In genomic region chr2:205636549-205636948, GRCh38 we compare ENCODE assay signal across 24 cellular contexts. TPM values are rescaled to one million over a fixed set of nuclear protein-coding genes. Genes with fewer than 3 reads are reported as not detected.
DNase-seq lines count a peak whose midpoint lies in the region; ATAC-seq and TF ChIP-seq lines count a peak whose summit lies in the region.
"Had no signal": no experiment of that assay in that cellular context is flagged by ENCODE, and none has a peak within 500 bp of the region (broad histone marks: within the 10 kb centered on the region; RNA-seq: fewer than 3 reads in every experiment).

No MANE protein-coding gene starts in this region.

- H3K27me3 ChIP-seq in osteoblast (ENCODE audit: insufficient read depth, low read length): no peaks in the 10 kb centered on the region
- H3K27me3 ChIP-seq: BLaER1, SJCRH30 had no signal

- no peaks in the 10 kb centered on the region for H3K79me2 ChIP-seq in osteoblast (ENCODE audit: insufficient read depth, low read length)

- H3K36me3 ChIP-seq in osteoblast (ENCODE audit: insufficient read depth, low read length): no peaks in the 10 kb centered on the region
- H3K36me3 ChIP-seq: BLaER1, HAP-1, SJCRH30 had no signal

- H3K9me3 ChIP-seq in osteoblast (ENCODE audit: low read depth, low read length): no peaks in the 10 kb centered on the region
- H3K9me3 ChIP-seq: Caco-2, HAP-1, SJCRH30 had no signal

- H3K27me3 Mint-ChIP-seq in T-helper 1 cell treated with Interleukin-12 subunit alpha and Interleukin-12 subunit beta and Interleukin-4 antibody, amounts not matched to agents 30 μg/mL and 1 μg/mL, for 36 hours (ENCODE audit: low read depth): no peaks in the 10 kb centered on the region
- H3K27me3 Mint-ChIP-seq in activated T-helper 2 cell treated with anti-CD3 and anti-CD28 coated beads, Interferon-gamma antibody, Interleukin-2, Interleukin-4, amounts not matched to agents 10 μg/mL and 5 μg/mL and 100 μg/mL, durations not matched to agents 14 hours and 24 hours and 36 hours (ENCODE audit: low read depth): no peaks in the 10 kb centered on the region
- H3K27me3 Mint-ChIP-seq: CD4-positive, alpha-beta T cell had no signal

- ATAC-seq in activated naive CD4-positive, alpha-beta T cell treated with anti-CD3 and anti-CD28 coated beads, Interleukin-2, amount 50 U/mL, for 72 hours: peak; percentile 16 to 49
- ATAC-seq in GM18520 (IDR thresholded peaks at IDR 0.05; ENCODE audit: unreplicated experiment): no peak

- DNase-seq in T-helper 1 cell (no peak), osteoblast (ENCODE audit: insufficient read length, low spot score, missing footprints) (no peak), SKM-1 (lab: John Stamatoyannopoulos, UW; ENCODE audit: unreplicated experiment) (no peak)
- DNase-seq in activated naive CD4-positive, alpha-beta T cell treated with anti-CD3 and anti-CD28 coated beads, Interleukin-2, amount 50 U/mL, for 72 hours (ENCODE audit: low spot score in 2 of 2): no peak
- no peak for DNase-seq in activated naive CD4-positive, alpha-beta T cell (lab: John Stamatoyannopoulos, UW)
- peak; percentile 13 for DNase-seq in activated T-helper 2 cell treated with anti-CD3 and anti-CD28 coated beads, Interferon-gamma antibody, Interleukin-2, Interleukin-4, amounts not matched to agents 10 μg/mL and 5 μg/mL and 100 μg/mL, durations not matched to agents 14 hours and 24 hours and 36 hours (ENCODE audit: low spot score)
- DNase-seq: ACHN; Caco-2; CD4-positive, alpha-beta T cell; DMS 273 treated with DMSO at 0.1 percent for 48 hours; DMS79 treated with DMSO at 0.1 percent for 48 hours; NCI-H1417; NCI-H1694 treated with DMSO at 0.1 percent for 48 hours; NCI-H2081 treated with DMSO at 0.1 percent for 48 hours; NCI-H2171 treated with DMSO at 0.1 percent for 48 hours; NCI-H524 treated with DMSO at 0.1 percent for 48 hours; NCI-H82; OCI-M1; SJCRH30 had no signal

- no peak overlapping the region for H3K4me2 ChIP-seq in osteoblast (ENCODE audit: insufficient read depth, low read length)
- H3K4me2 ChIP-seq: BLaER1 had no signal

- H3K4me3 ChIP-seq in osteoblast (ENCODE audit: insufficient read depth, low read length): no peak overlapping the region
- H3K4me3 ChIP-seq: BLaER1, HAP-1, SJCRH30 had no signal

- H2AFZ ChIP-seq in osteoblast (ENCODE audit: low read length): peak overlapping the region; percentile 16

- H3K36me3 Mint-ChIP-seq in T-helper 1 cell treated with Interleukin-12 subunit alpha and Interleukin-12 subunit beta and Interleukin-4 antibody, amounts not matched to agents 30 μg/mL and 1 μg/mL, for 36 hours (ENCODE audit: low read depth): no peaks in the 10 kb centered on the region
- H3K36me3 Mint-ChIP-seq in activated naive CD4-positive, alpha-beta T cell treated with anti-CD3 and anti-CD28 coated beads, Interleukin-2, amount 50 U/mL, for 72 hours: no peaks in the 10 kb centered on the region
- peaks cover 3% of the 10 kb centered on the region for H3K36me3 Mint-ChIP-seq in activated T-helper 2 cell treated with anti-CD3 and anti-CD28 coated beads, Interferon-gamma antibody, Interleukin-2, Interleukin-4, amounts not matched to agents 10 μg/mL and 5 μg/mL and 100 μg/mL, durations not matched to agents 14 hours and 24 hours and 36 hours (ENCODE audit: low read depth)

- TF ChIP-seq CTCF in osteoblast (IDR thresholded peaks at IDR 0.05; ENCODE audit: extremely low read depth, low read depth, low read length): no peak

- H3K27ac Mint-ChIP-seq in T-helper 1 cell treated with Interleukin-12 subunit alpha and Interleukin-12 subunit beta and Interleukin-4 antibody, amounts not matched to agents 30 μg/mL and 1 μg/mL, for 36 hours: peak overlapping the region; percentile 56
- H3K27ac Mint-ChIP-seq in activated naive CD4-positive, alpha-beta T cell treated with anti-CD3 and anti-CD28 coated beads, Interleukin-2, amount 50 U/mL, for 72 hours: no peak overlapping the region
- H3K27ac Mint-ChIP-seq in activated T-helper 2 cell treated with anti-CD3 and anti-CD28 coated beads, Interferon-gamma antibody, Interleukin-2, Interleukin-4, amounts not matched to agents 10 μg/mL and 5 μg/mL and 100 μg/mL, durations not matched to agents 14 hours and 24 hours and 36 hours: peak overlapping the region; percentile 84
- H3K27ac Mint-ChIP-seq: CD4-positive, alpha-beta T cell had no signal

- H3K4me3 Mint-ChIP-seq in T-helper 1 cell treated with Interleukin-12 subunit alpha and Interleukin-12 subunit beta and Interleukin-4 antibody, amounts not matched to agents 30 μg/mL and 1 μg/mL, for 36 hours: no peak overlapping the region
- H3K4me3 Mint-ChIP-seq in activated T-helper 2 cell treated with anti-CD3 and anti-CD28 coated beads, Interferon-gamma antibody, Interleukin-2, Interleukin-4, amounts not matched to agents 10 μg/mL and 5 μg/mL and 100 μg/mL, durations not matched to agents 14 hours and 24 hours and 36 hours (ENCODE audit: low read depth): no peak overlapping the region
- H3K4me3 Mint-ChIP-seq: CD4-positive, alpha-beta T cell had no signal

- peaks cover 3% of the 10 kb centered on the region for H3K4me1 ChIP-seq in osteoblast (ENCODE audit: insufficient read depth, low read length)
- H3K4me1 ChIP-seq: HAP-1, SJCRH30 had no signal

- no peaks in the 10 kb centered on the region for H3K9me3 Mint-ChIP-seq in T-helper 1 cell treated with Interleukin-12 subunit alpha and Interleukin-12 subunit beta and Interleukin-4 antibody, amounts not matched to agents 30 μg/mL and 1 μg/mL, for 36 hours
- peaks cover 0 to 4% of the 10 kb centered on the region in 2 donors for H3K9me3 Mint-ChIP-seq in activated naive CD4-positive, alpha-beta T cell treated with anti-CD3 and anti-CD28 coated beads, Interleukin-2, amount 50 U/mL, for 72 hours
- no peaks in the 10 kb centered on the region for H3K9me3 Mint-ChIP-seq in activated T-helper 2 cell treated with anti-CD3 and anti-CD28 coated beads, Interferon-gamma antibody, Interleukin-2, Interleukin-4, amounts not matched to agents 10 μg/mL and 5 μg/mL and 100 μg/mL, durations not matched to agents 14 hours and 24 hours and 36 hours
- H3K9me3 Mint-ChIP-seq: CD4-positive, alpha-beta T cell had no signal

- H4K20me1 ChIP-seq in osteoblast (ENCODE audit: insufficient read depth, low read length): no peaks in the 10 kb centered on the region
- H4K20me1 ChIP-seq: BLaER1 had no signal

- peaks cover 15% of the 10 kb centered on the region for H3K4me1 Mint-ChIP-seq in T-helper 1 cell treated with Interleukin-12 subunit alpha and Interleukin-12 subunit beta and Interleukin-4 antibody, amounts not matched to agents 30 μg/mL and 1 μg/mL, for 36 hours (ENCODE audit: low read depth)
- H3K4me1 Mint-ChIP-seq in activated T-helper 2 cell treated with anti-CD3 and anti-CD28 coated beads, Interferon-gamma antibody, Interleukin-2, Interleukin-4, amounts not matched to agents 10 μg/mL and 5 μg/mL and 100 μg/mL, durations not matched to agents 14 hours and 24 hours and 36 hours (ENCODE audit: low read depth): peaks cover 47% of the 10 kb centered on the region

- no peak overlapping the region for H3K27ac ChIP-seq in osteoblast (ENCODE audit: low read depth, low read length)
- H3K27ac ChIP-seq: 22Rv1, BLaER1, SJCRH30 had no signal

- intact Hi-C loops in activated T-helper 2 cell treated with anti-CD3 and anti-CD28 coated beads, Interferon-gamma antibody, Interleukin-2, Interleukin-4, amounts not matched to agents 10 μg/mL and 5 μg/mL and 100 μg/mL, durations not matched to agents 14 hours and 24 hours and 36 hours (cut with micrococcal nuclease): loop anchor here (1.0 kb wide), 1 partner anchor 24 kb away; no protein-coding TSS in a partner anchor

RNA-seq across cellular contexts. Expression of gene NRP2, which starts 45.8 kb away (rescaled TPM):
- total RNA-seq in activated naive CD4-positive, alpha-beta T cell treated with anti-CD3 and anti-CD28 coated beads, Interleukin-2, amount 50 U/mL, for 72 hours: 1 to 10 TPM in 1 of 2 donors, under 1 TPM in 1; 0.59 to 3.0 TPM
- 59.9 and 61.7 TPM in 2 replicates for total RNA-seq in activated T-helper 2 cell treated with anti-CD3 and anti-CD28 coated beads, Interferon-gamma antibody, Interleukin-2, Interleukin-4, amounts not matched to agents 10 μg/mL and 5 μg/mL and 100 μg/mL, durations not matched to agents 14 hours and 24 hours and 36 hours
- 145 and 183 TPM in 2 replicates for total RNA-seq in osteoblast

Comparison
In these comparisons a context has a peak if more than half of its experiments do, and no peak if none do; other contexts are left out.
1. H3K27ac Mint-ChIP-seq: peak in T-helper 1 cell treated with Interleukin-12 subunit alpha and Interleukin-12 subunit beta and Interleukin-4 antibody, amounts not matched to agents 30 μg/mL and 1 μg/mL, for 36 hours (single experiment) and activated T-helper 2 cell treated with anti-CD3 and anti-CD28 coated beads, Interferon-gamma antibody, Interleukin-2, Interleukin-4, amounts not matched to agents 10 μg/mL and 5 μg/mL and 100 μg/mL, durations not matched to agents 14 hours and 24 hours and 36 hours (single experiment); none in activated naive CD4-positive, alpha-beta T cell treated with anti-CD3 and anti-CD28 coated beads, Interleukin-2, amount 50 U/mL, for 72 hours (0 of 2).
2. RNA of gene NRP2, which starts 45.8 kb away (total RNA-seq): 145 to 183 TPM in osteoblast and 59.9 to 61.7 TPM in activated T-helper 2 cell treated with anti-CD3 and anti-CD28 coated beads, Interferon-gamma antibody, Interleukin-2, Interleukin-4, amounts not matched to agents 10 μg/mL and 5 μg/mL and 100 μg/mL, durations not matched to agents 14 hours and 24 hours and 36 hours; 0.59 to 3.0 TPM in activated naive CD4-positive, alpha-beta T cell treated with anti-CD3 and anti-CD28 coated beads, Interleukin-2, amount 50 U/mL, for 72 hours; every median in the first group is over 10 times any median in the second.